ENCODE assay signal across 10 cellular contexts in genomic region chr19:42465827-42466280, GRCh38. TPM values are rescaled to one million over a fixed set of nuclear protein-coding genes. Genes with fewer than 3 reads are reported as not detected.
DNase-seq lines count a peak whose midpoint lies in the region; ATAC-seq and TF ChIP-seq lines count a peak whose summit lies in the region.
"Had no signal": no experiment of that assay in that cellular context is flagged by ENCODE, and none has a peak within 500 bp of the region (broad histone marks: within the 10 kb centered on the region; RNA-seq: fewer than 3 reads in every experiment).

No MANE protein-coding gene starts in this region.

- no peaks in the 10 kb centered on the region for H3K9me3 ChIP-seq in right cardiac atrium (ENCODE audit: control insufficient read depth, low read length)

- 75% methylated on average over 5 of the region's 5 CpGs for WGBS in right cardiac atrium

- peak; percentile 71 for TF ChIP-seq POLR2A in Raji (IDR thresholded peaks at IDR 0.05; ENCODE audit: insufficient read depth, low read depth, low read length)

- DNase-seq in right cardiac atrium = no peak
- DNase-seq in left ventricle myocardium superior = no peak
- DNase-seq in HPDE6-E6E7 (ENCODE audit: extremely low spot score) = no peak
- DNase-seq in NCI-H2081 (lab: John Stamatoyannopoulos, UW) = no peak
- DNase-seq in T1000 (lab: John Stamatoyannopoulos, UW) = no peak
- DNase-seq: effector CD4-positive, alpha-beta T cell had no signal

- peak overlapping the region; percentile 51 for H3K27ac ChIP-seq in right cardiac atrium (ENCODE audit: low read length)

- no peak for ATAC-seq in right cardiac atrium
- ATAC-seq in left ventricle myocardium superior = no peak
- ATAC-seq in HG02798 (IDR thresholded peaks at IDR 0.05; ENCODE audit: poor library complexity, unreplicated experiment) = peak; percentile 69
- no peak for ATAC-seq in GM21737 (IDR thresholded peaks at IDR 0.05; ENCODE audit: unreplicated experiment)

- peaks cover 3% of the 10 kb centered on the region for H3K4me1 ChIP-seq in right cardiac atrium (ENCODE audit: control insufficient read depth, insufficient read depth, low read length)

- intact Hi-C loops in right cardiac atrium (cut with DNase I) = no loop called here
- intact Hi-C loops in left ventricle myocardium superior (cut with micrococcal nuclease) = no loop called here

- H3K27me3 ChIP-seq in right cardiac atrium (ENCODE audit: control insufficient read depth, insufficient read depth) = no peaks in the 10 kb centered on the region

- no peak overlapping the region for H3K4me3 ChIP-seq in right cardiac atrium (ENCODE audit: low read length)

RNA-seq across cellular contexts. Expression of gene CXCL17, which starts 23.1 kb away (rescaled TPM):
- total RNA-seq in right cardiac atrium (not detected), left ventricle myocardium superior (not detected)
- not detected for polyA plus RNA-seq in right cardiac atrium
- polyA plus RNA-seq: BJ had no signal

RNA-seq across cellular contexts. Expression of gene LIPE, which starts 38.7 kb away (rescaled TPM):
- total RNA-seq in right cardiac atrium = 10 to 100 TPM in 2 of 4 donors, 1 to 10 TPM in 2; 9.4 to 44.9 (median 12.3) TPM
- 81.6 TPM for polyA plus RNA-seq in right cardiac atrium
- total RNA-seq in left ventricle myocardium superior = 41.0 TPM
